In genomic region chr2:119156105-119156890, GRCh38 we compare ENCODE assay signal across 21 cellular contexts. TPM values are rescaled to one million over a fixed set of nuclear protein-coding genes. Genes with fewer than 3 reads are reported as not detected.
DNase-seq lines count a peak whose midpoint lies in the region; ATAC-seq, FAIRE-seq and TF ChIP-seq lines count a peak whose summit lies in the region.
"Had no signal": no experiment of that assay in that cellular context is flagged by ENCODE, and none has a peak within 500 bp of the region (broad histone marks: within the 10 kb centered on the region; RNA-seq: fewer than 3 reads in every experiment).

No MANE protein-coding gene starts in this region.

- TF ChIP-seq CTCF in coronary artery (IDR thresholded peaks at IDR 0.05): no peak

- H3K27me3 ChIP-seq in HUES48 (ENCODE audit: control insufficient read depth, insufficient read depth, low read length): peaks cover 51% of the 10 kb centered on the region

- H3K4me3 ChIP-seq in HUES48 (ENCODE audit: low read depth, low read length): peak overlapping the region; percentile 66
- peak overlapping the region; percentile 21 for H3K4me3 ChIP-seq in coronary artery

- peak overlapping the region; percentile 75 for H3K27ac ChIP-seq in HUES48 (ENCODE audit: low read depth, low read length)
- H3K27ac ChIP-seq in coronary artery: no peak overlapping the region

- peaks cover 33% of the 10 kb centered on the region for H3K4me1 ChIP-seq in HUES48 (ENCODE audit: control insufficient read depth, insufficient read depth, low read length)

- FAIRE-seq in frontal cortex (lab: Jason Lieb, UNC): no peak
- FAIRE-seq: urothelium cell line had no signal

- DNase-seq in coronary artery (ENCODE audit: low spot score) (no peak), iPS-NIHi11 (ENCODE audit: low spot score) (peak; percentile 50), retina (peak; percentile 35), frontal cortex (ENCODE audit: low spot score in 2 of 2) (no peak), NCI-H2171 (lab: John Stamatoyannopoulos, UW) (no peak)
- no peak for DNase-seq in activated CD4-positive, alpha-beta T cell treated with anti-CD3 and anti-CD28 coated beads for 48 hours
- DNase-seq: activated CD8-positive, alpha-beta T cell treated with anti-CD3 and anti-CD28 coated beads for 36 hours; naive thymus-derived CD8-positive, alpha-beta T cell; NCI-H1417 treated with DMSO at 0.1 percent for 48 hours; NCI-H2171 treated with DMSO at 0.1 percent for 48 hours; NCI-H748 treated with DMSO at 0.1 percent for 48 hours; RPMI8226; stimulated activated naive CD8-positive, alpha-beta T cell treated with anti-CD3 and anti-CD28 coated beads, Interleukin-15, amount 100 ng/mL, for 72 hours had no signal

- no peaks in the 10 kb centered on the region for H3K36me3 ChIP-seq in HUES48 (ENCODE audit: control insufficient read depth, insufficient read depth, low read length)

- no peak for ATAC-seq in HG03175 (IDR thresholded peaks at IDR 0.05; ENCODE audit: unreplicated experiment)
- ATAC-seq: activated CD8-positive, alpha-beta T cell treated with anti-CD3 and anti-CD28 coated beads for 36 hours; HCT116; naive thymus-derived CD8-positive, alpha-beta T cell; stimulated activated naive CD8-positive, alpha-beta T cell treated with anti-CD3 and anti-CD28 coated beads, Interleukin-15, amount 100 ng/mL, for 72 hours had no signal

- H3K9ac ChIP-seq in HUES48 (ENCODE audit: low read depth, low read length): peak overlapping the region; percentile 36; the same call in 1 of the 2 replicates

- H3K9me3 ChIP-seq in HUES48 (ENCODE audit: control insufficient read depth, insufficient read depth, low read length): no peaks in the 10 kb centered on the region

RNA-seq across cellular contexts. Expression of gene C1QL2, which starts 2.3 kb away (rescaled TPM):
- total RNA-seq in frontal cortex: 0.41 TPM
- total RNA-seq: activated CD8-positive, alpha-beta T cell treated with anti-CD3 and anti-CD28 coated beads for 36 hours; cardiac septum; Daoy; LHCN-M2; naive thymus-derived CD8-positive, alpha-beta T cell; renal cortical epithelial cell had no signal

Comparison
In these comparisons a context has a peak if more than half of its experiments do, and no peak if none do; other contexts are left out.
1. DNase-seq: peak in iPS-NIHi11 (single experiment) and retina (single experiment); none in coronary artery (single experiment), frontal cortex (0 of 2), activated CD4-positive, alpha-beta T cell treated with anti-CD3 and anti-CD28 coated beads for 48 hours (single experiment) and NCI-H2171 (single experiment).